13 cellular contexts compared by ENCODE assay signal in the genomic region with DNA sequence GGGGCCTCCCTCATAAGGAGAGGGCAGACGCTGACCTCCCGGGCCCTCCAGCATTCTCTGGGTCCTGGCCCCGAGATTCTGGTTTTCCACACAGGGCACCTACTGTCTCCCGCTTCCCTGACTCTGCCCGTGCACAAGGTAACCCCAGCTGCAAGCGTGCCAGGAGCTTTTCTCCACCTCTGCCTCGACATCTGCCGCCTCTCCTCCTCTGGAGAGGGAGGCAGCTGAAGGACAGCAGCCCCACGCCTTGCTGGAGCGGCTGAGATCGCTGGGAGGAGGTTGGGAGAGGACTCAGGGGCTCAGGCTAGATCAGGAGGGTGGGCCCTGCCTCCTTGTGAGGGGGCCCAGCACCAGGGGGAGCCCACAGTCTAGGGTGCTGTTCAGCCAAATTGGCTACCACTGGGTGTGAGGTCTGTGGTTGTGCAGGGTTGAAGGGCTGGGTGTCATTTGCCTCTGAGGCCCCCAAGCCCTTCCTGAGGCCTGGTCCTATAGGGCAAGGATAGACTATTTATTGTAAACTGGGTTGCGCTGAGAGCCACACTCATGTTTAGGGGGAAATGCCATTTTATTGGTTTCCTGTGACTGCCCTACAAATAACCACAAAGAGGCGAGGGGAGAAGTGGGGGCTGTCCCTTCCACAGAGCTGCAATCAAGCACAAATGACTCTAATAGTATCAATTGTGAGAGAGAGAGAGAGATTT. TPM values are rescaled to one million over a fixed set of nuclear protein-coding genes. Genes with fewer than 3 reads are reported as not detected.
A peak's percentile ranks its signal among the peaks of the same experiment; 100 is the strongest.
DNase-seq lines count a peak whose midpoint lies in the region; ATAC-seq, FAIRE-seq and TF ChIP-seq lines count a peak whose summit lies in the region.
"Had no signal": no experiment of that assay in that cellular context is flagged by ENCODE, and none has a peak within 500 bp of the region (broad histone marks: within the 10 kb centered on the region; RNA-seq: fewer than 3 reads in every experiment).

No MANE protein-coding gene starts in this region.

- H3K9ac ChIP-seq in colonic mucosa (ENCODE audit: low read depth in 2 of 2, low read length in 2 of 2) = peak overlapping the region in 1 of 2 donors; percentile 62

- peaks cover 1% of the 10 kb centered on the region for H3K36me3 Mint-ChIP-seq in activated naive CD4-positive, alpha-beta T cell treated with anti-CD3 and anti-CD28 coated beads, Interleukin-2, amount 50 U/mL, for 24 hours
- peaks cover 2% of the 10 kb centered on the region for H3K36me3 Mint-ChIP-seq in activated naive CD4-positive, alpha-beta T cell treated with anti-CD3 and anti-CD28 coated beads, Interleukin-2, amount 10 ng/mL, durations not matched to agents 7 days and 5 days
- H3K36me3 Mint-ChIP-seq in stimulated activated naive CD8-positive, alpha-beta T cell treated with anti-CD3 and anti-CD28 coated beads, Interleukin-15, Interleukin-2, amounts not matched to agents 100 ng/mL and 50 ng/mL, for 24 hours (ENCODE audit: low read depth) = no peaks in the 10 kb centered on the region

- no peaks in the 10 kb centered on the region for H3K27me3 ChIP-seq in colonic mucosa

- H3K4me3 Mint-ChIP-seq in activated naive CD4-positive, alpha-beta T cell treated with anti-CD3 and anti-CD28 coated beads, Interleukin-2, amount 50 U/mL, for 24 hours = peak overlapping the region; percentile 7
- no peak overlapping the region for H3K4me3 Mint-ChIP-seq in activated naive CD4-positive, alpha-beta T cell treated with anti-CD3 and anti-CD28 coated beads, Interleukin-2, amount 10 ng/mL, durations not matched to agents 7 days and 5 days
- H3K4me3 Mint-ChIP-seq in stimulated activated naive CD8-positive, alpha-beta T cell treated with anti-CD3 and anti-CD28 coated beads, Interleukin-15, Interleukin-2, amounts not matched to agents 100 ng/mL and 50 ng/mL, for 24 hours = peak overlapping the region; percentile 17

- H3K9me3 ChIP-seq in colonic mucosa = no peaks in the 10 kb centered on the region

- no peak for FAIRE-seq in GM19239 (lab: Jason Lieb, UNC)
- FAIRE-seq: keratinocyte had no signal

- peaks cover 12% of the 10 kb centered on the region for H3K4me1 ChIP-seq in colonic mucosa

- no peak for DNase-seq in activated naive CD4-positive, alpha-beta T cell treated with anti-CD3 and anti-CD28 coated beads, Interleukin-2, amount 10 ng/mL, durations not matched to agents 7 days and 5 days
- DNase-seq in colonic mucosa (no peak), midbrain (lab: John Stamatoyannopoulos, UW) (no peak), hypothalamus (lab: John Stamatoyannopoulos, UW) (no peak), GM19239 (ENCODE audit: insufficient read length, low spot score) (no peak)
- DNase-seq: NCI-H146, SW 1271 had no signal

- peak; percentile 40 for ATAC-seq in HG03378 (IDR thresholded peaks at IDR 0.05; ENCODE audit: unreplicated experiment)

- intact Hi-C loops in colonic mucosa (cut with DNase I) = no loop called here

- no peaks in the 10 kb centered on the region for H3K27me3 Mint-ChIP-seq in activated naive CD4-positive, alpha-beta T cell treated with anti-CD3 and anti-CD28 coated beads, Interleukin-2, amount 50 U/mL, for 24 hours
- peaks cover 51% of the 10 kb centered on the region for H3K27me3 Mint-ChIP-seq in activated naive CD4-positive, alpha-beta T cell treated with anti-CD3 and anti-CD28 coated beads, Interleukin-2, amount 10 ng/mL, durations not matched to agents 7 days and 5 days
- peaks cover 29% of the 10 kb centered on the region for H3K27me3 Mint-ChIP-seq in stimulated activated naive CD8-positive, alpha-beta T cell treated with anti-CD3 and anti-CD28 coated beads, Interleukin-15, Interleukin-2, amounts not matched to agents 100 ng/mL and 50 ng/mL, for 24 hours

- H3K4me1 Mint-ChIP-seq in activated naive CD4-positive, alpha-beta T cell treated with anti-CD3 and anti-CD28 coated beads, Interleukin-2, amount 50 U/mL, for 24 hours = peaks cover 25% of the 10 kb centered on the region
- H3K4me1 Mint-ChIP-seq in activated naive CD4-positive, alpha-beta T cell treated with anti-CD3 and anti-CD28 coated beads, Interleukin-2, amount 10 ng/mL, durations not matched to agents 7 days and 5 days = peaks cover 25% of the 10 kb centered on the region
- peaks cover 37% of the 10 kb centered on the region for H3K4me1 Mint-ChIP-seq in stimulated activated naive CD8-positive, alpha-beta T cell treated with anti-CD3 and anti-CD28 coated beads, Interleukin-15, Interleukin-2, amounts not matched to agents 100 ng/mL and 50 ng/mL, for 24 hours (ENCODE audit: low read depth)

- no peak overlapping the region for H3K4me3 ChIP-seq in colonic mucosa

- H3K36me3 ChIP-seq in colonic mucosa = no peaks in the 10 kb centered on the region

- H3K9me3 Mint-ChIP-seq in activated naive CD4-positive, alpha-beta T cell treated with anti-CD3 and anti-CD28 coated beads, Interleukin-2, amount 50 U/mL, for 24 hours = no peaks in the 10 kb centered on the region
- H3K9me3 Mint-ChIP-seq in activated naive CD4-positive, alpha-beta T cell treated with anti-CD3 and anti-CD28 coated beads, Interleukin-2, amount 10 ng/mL, durations not matched to agents 7 days and 5 days = no peaks in the 10 kb centered on the region
- no peaks in the 10 kb centered on the region for H3K9me3 Mint-ChIP-seq in stimulated activated naive CD8-positive, alpha-beta T cell treated with anti-CD3 and anti-CD28 coated beads, Interleukin-15, Interleukin-2, amounts not matched to agents 100 ng/mL and 50 ng/mL, for 24 hours

- no peak overlapping the region for H3K27ac Mint-ChIP-seq in activated naive CD4-positive, alpha-beta T cell treated with anti-CD3 and anti-CD28 coated beads, Interleukin-2, amount 50 U/mL, for 24 hours
- H3K27ac Mint-ChIP-seq in activated naive CD4-positive, alpha-beta T cell treated with anti-CD3 and anti-CD28 coated beads, Interleukin-2, amount 10 ng/mL, durations not matched to agents 7 days and 5 days = no peak overlapping the region
- H3K27ac Mint-ChIP-seq in stimulated activated naive CD8-positive, alpha-beta T cell treated with anti-CD3 and anti-CD28 coated beads, Interleukin-15, Interleukin-2, amounts not matched to agents 100 ng/mL and 50 ng/mL, for 24 hours = no peak overlapping the region

- peak overlapping the region; percentile 67 for H3K27ac ChIP-seq in colonic mucosa
- H3K27ac ChIP-seq: C4-2B, HL-60 had no signal

- TF ChIP-seq CTCF in colonic mucosa (IDR thresholded peaks at IDR 0.05) = no peak

- CTCF ChIA-PET in activated naive CD4-positive, alpha-beta T cell treated with anti-CD3 and anti-CD28 coated beads, Interleukin-2, amount 10 ng/mL, durations not matched to agents 7 days and 5 days (lab: Charles Lee) = no interaction called here

RNA-seq across cellular contexts. Expression of gene ZCCHC14, which starts 3.4 kb away (rescaled TPM):
- total RNA-seq in colonic mucosa = 10 to 100 TPM; 24.5 to 24.6 TPM
